2 cellular contexts compared by ENCODE assay signal in the genomic region with DNA sequence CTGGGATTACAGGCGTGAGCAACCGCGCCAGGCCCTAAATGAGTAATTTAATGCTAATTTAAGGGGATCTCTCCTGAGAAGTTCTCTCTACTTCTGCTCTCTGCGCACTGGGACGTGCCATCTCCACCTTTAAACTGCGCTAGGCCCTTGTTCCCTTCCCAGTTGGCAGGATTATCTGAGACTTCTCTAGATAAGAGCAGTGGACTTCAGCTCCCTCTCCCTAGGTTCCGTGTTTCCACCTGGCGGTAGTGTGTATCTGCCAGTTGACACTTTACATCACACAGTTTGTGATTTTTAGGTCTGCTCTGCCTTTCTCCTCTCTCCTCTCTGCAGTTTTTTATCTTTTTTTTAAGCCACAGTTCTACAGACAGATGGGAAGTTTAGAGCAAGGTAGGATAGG.
TF ChIP-seq lines count a peak whose summit lies in the region.

No MANE protein-coding gene starts in this region.

TF ChIP-seq in SK-N-SH, 30 proteins besides CTCF, POLR2A, EP300 and RAD21 (continued from another document):
- TF ChIP-seq, protein P1, sequence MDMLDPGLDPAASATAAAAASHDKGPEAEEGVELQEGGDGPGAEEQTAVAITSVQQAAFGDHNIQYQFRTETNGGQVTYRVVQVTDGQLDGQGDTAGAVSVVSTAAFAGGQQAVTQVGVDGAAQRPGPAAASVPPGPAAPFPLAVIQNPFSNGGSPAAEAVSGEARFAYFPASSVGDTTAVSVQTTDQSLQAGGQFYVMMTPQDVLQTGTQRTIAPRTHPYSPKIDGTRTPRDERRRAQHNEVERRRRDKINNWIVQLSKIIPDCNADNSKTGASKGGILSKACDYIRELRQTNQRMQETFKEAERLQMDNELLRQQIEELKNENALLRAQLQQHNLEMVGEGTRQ (IDR thresholded peaks at IDR 0.05; ENCODE audit: borderline replicate concordance, low read depth, low read length) = no peak
- TF ChIP-seq NRF1 (IDR thresholded peaks at IDR 0.05; ENCODE audit: low read depth, low read length) = no peak

TF ChIP-seq in SK-N-SH treated with all-trans-retinoic acid at 6 μM for 48 hours, 23 proteins besides CTCF, POLR2A, EP300 and RAD21 (continued from another document):
- TF ChIP-seq, protein P2, sequence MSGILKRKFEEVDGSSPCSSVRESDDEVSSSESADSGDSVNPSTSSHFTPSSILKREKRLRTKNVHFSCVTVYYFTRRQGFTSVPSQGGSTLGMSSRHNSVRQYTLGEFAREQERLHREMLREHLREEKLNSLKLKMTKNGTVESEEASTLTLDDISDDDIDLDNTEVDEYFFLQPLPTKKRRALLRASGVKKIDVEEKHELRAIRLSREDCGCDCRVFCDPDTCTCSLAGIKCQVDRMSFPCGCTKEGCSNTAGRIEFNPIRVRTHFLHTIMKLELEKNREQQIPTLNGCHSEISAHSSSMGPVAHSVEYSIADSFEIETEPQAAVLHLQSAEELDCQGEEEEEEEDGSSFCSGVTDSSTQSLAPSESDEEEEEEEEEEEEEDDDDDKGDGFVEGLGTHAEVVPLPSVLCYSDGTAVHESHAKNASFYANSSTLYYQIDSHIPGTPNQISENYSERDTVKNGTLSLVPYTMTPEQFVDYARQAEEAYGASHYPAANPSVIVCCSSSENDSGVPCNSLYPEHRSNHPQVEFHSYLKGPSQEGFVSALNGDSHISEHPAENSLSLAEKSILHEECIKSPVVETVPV (CRISPR knock-in tag; IDR thresholded peaks at IDR 0.05) = no peak
- no peak for TF ChIP-seq TOX (CRISPR knock-in tag; IDR thresholded peaks at IDR 0.05; ENCODE audit: borderline replicate concordance)
- TF ChIP-seq ESRRG (CRISPR knock-in tag; IDR thresholded peaks at IDR 0.05) = no peak
- TF ChIP-seq ZNF70 (CRISPR knock-in tag; IDR thresholded peaks at IDR 0.05) = no peak
